In the genomic region with DNA sequence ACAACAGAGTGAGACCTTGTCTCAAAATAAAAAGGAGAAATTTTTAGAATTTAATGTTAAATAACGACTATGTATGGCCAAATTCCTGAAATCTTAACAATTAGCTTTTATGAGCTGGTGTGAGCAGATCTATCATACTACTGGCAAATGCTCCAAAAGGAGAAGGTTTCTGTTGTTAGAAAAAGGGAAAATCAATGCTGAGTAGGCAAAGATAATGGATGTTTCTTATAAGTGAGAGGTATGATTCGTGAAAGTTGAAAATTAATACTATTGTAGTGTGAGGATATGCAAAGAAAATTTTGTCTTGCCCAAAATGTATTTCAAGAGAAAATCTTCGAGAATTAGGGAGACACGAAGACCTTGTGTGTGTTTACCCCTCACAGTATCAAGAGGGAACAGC, we compare ENCODE assay signal across 33 cellular contexts.
"Had no signal": no experiment of that assay in that cellular context is flagged by ENCODE, and none has a peak within 500 bp of the region (broad histone marks: within the 10 kb centered on the region; RNA-seq: fewer than 3 reads in every experiment).

No MANE protein-coding gene starts in this region.

- H3K27me3 ChIP-seq: adrenal gland, ascending aorta, body of pancreas, breast epithelium, cardiac muscle cell had no signal

- H3K4me1 ChIP-seq: adrenal gland, ascending aorta, body of pancreas, breast epithelium had no signal

- H3K9me3 ChIP-seq: adrenal gland, ascending aorta, body of pancreas, breast epithelium had no signal

- ATAC-seq: activated naive CD4-positive, alpha-beta T cell treated with anti-CD3 and anti-CD28 coated beads, Interleukin-2, amount 50 U/mL, for 72 hours; activated naive CD8-positive, alpha-beta T cell treated with anti-CD3 and anti-CD28 coated beads, Interleukin-2, amount 50 U/mL, for 24 hours; activated T-cell treated with anti-CD3 and anti-CD28 coated beads, Interleukin-2, amount 50 U/mL, for 4 hours; activated T-cell treated with anti-CD3 and anti-CD28 coated beads, Interleukin-2, amount 50 U/mL, for 72 hours; activated T-helper 17 cell treated with anti-CD3 and anti-CD28 coated beads, Interleukin-2, amount 50 U/mL, for 72 hours; body of pancreas had no signal

- H3K27ac ChIP-seq: adrenal gland, ascending aorta, body of pancreas, breast epithelium, cardiac muscle cell had no signal

- DNase-seq: activated effector memory CD4-positive, alpha-beta T cell treated with anti-CD3 and anti-CD28 coated beads, Interleukin-2, amount 50 U/mL, for 16 hours; activated effector memory CD4-positive, alpha-beta T cell treated with Interleukin-2 at 50 U/mL for 16 hours; activated gamma-delta T cell; activated gamma-delta T cell treated with Interleukin-2 at 50 U/mL for 16 hours; activated naive CD4-positive, alpha-beta T cell; activated naive CD4-positive, alpha-beta T cell treated with anti-CD3 and anti-CD28 coated beads for 36 hours; activated naive CD4-positive, alpha-beta T cell treated with anti-CD3 and anti-CD28 coated beads, Interleukin-2, amount 10 ng/mL, durations not matched to agents 7 days and 5 days; activated naive CD4-positive, alpha-beta T cell treated with anti-CD3 and anti-CD28 coated beads, Interleukin-2, amount 50 U/mL, for 16 hours; activated naive CD4-positive, alpha-beta T cell treated with Interleukin-2 at 50 U/mL for 16 hours; activated naive CD8-positive, alpha-beta T cell treated with anti-CD3 and anti-CD28 coated beads for 36 hours; activated naive CD8-positive, alpha-beta T cell treated with anti-CD3 and anti-CD28 coated beads, Interleukin-2, amount 10 ng/mL, durations not matched to agents 7 days and 5 days; activated naive CD8-positive, alpha-beta T cell treated with anti-CD3 and anti-CD28 coated beads, Interleukin-2, amount 50 U/mL, for 24 hours; activated T-cell treated with anti-CD3 and anti-CD28 coated beads, Interleukin-2, amount 50 U/mL, for 1 hour; activated T-cell treated with anti-CD3 and anti-CD28 coated beads, Interleukin-2, amount 50 U/mL, for 24 hours; activated T-cell treated with anti-CD3 and anti-CD28 coated beads, Interleukin-2, amount 50 U/mL, for 4 hours; activated T-cell treated with anti-CD3 and anti-CD28 coated beads, Interleukin-2, amount 50 U/mL, for 48 hours; activated T-cell treated with anti-CD3 and anti-CD28 coated beads, Interleukin-2, amount 50 U/mL, for 72 hours; adrenal gland; amniotic stem cell; amygdala; anterior cingulate cortex; aorta; body of pancreas; caudate nucleus; central memory CD4-positive, alpha-beta T cell had no signal

- H3K4me3 ChIP-seq: adrenal gland, ascending aorta, body of pancreas, breast epithelium, cardiac muscle cell had no signal

- H3K36me3 ChIP-seq: adrenal gland, ascending aorta, breast epithelium, cardiac muscle cell had no signal

- FAIRE-seq: astrocyte, bronchial epithelial cell, colon had no signal
